Comparison of ENCODE assay signal across 9 cellular contexts in the genomic region with DNA sequence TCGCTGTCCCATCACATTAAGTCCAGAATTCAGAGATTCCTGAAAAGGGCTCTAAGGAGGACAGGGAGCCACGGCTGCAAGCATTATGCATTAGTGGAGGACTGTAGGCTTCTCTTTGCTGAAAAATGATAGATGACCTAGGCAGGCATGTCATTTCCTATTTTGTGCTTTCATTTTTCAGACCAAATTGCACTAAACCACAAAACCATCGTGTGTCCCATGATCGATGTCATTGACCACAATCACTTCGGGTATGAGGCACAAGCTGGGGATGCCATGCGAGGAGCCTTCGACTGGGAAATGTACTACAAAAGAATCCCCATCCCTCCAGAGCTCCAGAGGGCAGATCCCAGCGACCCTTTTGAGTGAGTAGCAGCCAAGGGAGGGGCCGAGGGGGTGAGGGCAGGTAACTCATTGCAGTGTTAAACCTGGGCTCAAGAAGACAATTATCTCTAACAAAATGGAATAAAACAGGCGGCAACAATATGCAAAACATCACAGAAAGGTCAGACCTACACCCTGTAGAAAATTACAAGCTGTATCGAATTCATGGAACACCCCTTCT.
DNase-seq lines count a peak whose midpoint lies in the region; ATAC-seq and TF ChIP-seq lines count a peak whose summit lies in the region.
"Had no signal": no experiment of that assay in that cellular context is flagged by ENCODE, and none has a peak within 500 bp of the region (broad histone marks: within the 10 kb centered on the region; RNA-seq: fewer than 3 reads in every experiment).

No MANE protein-coding gene starts in this region.

- no peaks in the 10 kb centered on the region for H3K9me3 Mint-ChIP-seq in neural crest cell
- H3K9me3 Mint-ChIP-seq: activated naive CD8-positive, alpha-beta T cell treated with anti-CD3 and anti-CD28 coated beads, Interleukin-2, amount 10 ng/mL, durations not matched to agents 7 days and 5 days had no signal

- H3K4me3 Mint-ChIP-seq in neural crest cell, result no peak overlapping the region
- H3K4me3 Mint-ChIP-seq: activated naive CD8-positive, alpha-beta T cell treated with anti-CD3 and anti-CD28 coated beads, Interleukin-2, amount 10 ng/mL, durations not matched to agents 7 days and 5 days had no signal

- DNase-seq in neural crest cell (ENCODE audit: low read depth, low spot score) (no peak), NCI-H510A (lab: John Stamatoyannopoulos, UW) (no peak), anterior cingulate cortex (lab: John Stamatoyannopoulos, UW) (no peak), NCI-H187 treated with DMSO at 0.1 percent for 48 hours (lab: John Stamatoyannopoulos, UW) (no peak)
- DNase-seq: activated naive CD8-positive, alpha-beta T cell treated with anti-CD3 and anti-CD28 coated beads, Interleukin-2, amount 10 ng/mL, durations not matched to agents 7 days and 5 days; NCI-H524 had no signal

- peak overlapping the region; percentile 81 for H3K27ac Mint-ChIP-seq in neural crest cell (ENCODE audit: unreplicated experiment)
- H3K27ac Mint-ChIP-seq: activated naive CD8-positive, alpha-beta T cell treated with anti-CD3 and anti-CD28 coated beads, Interleukin-2, amount 10 ng/mL, durations not matched to agents 7 days and 5 days had no signal

- no peaks in the 10 kb centered on the region for H3K27me3 Mint-ChIP-seq in neural crest cell (ENCODE audit: low read depth)

- peaks cover 45% of the 10 kb centered on the region for H3K4me1 Mint-ChIP-seq in neural crest cell

- no peak for TF ChIP-seq CTCF in neural crest cell (conservative IDR thresholded peaks at IDR 0.05)

- H3K36me3 Mint-ChIP-seq in neural crest cell (ENCODE audit: low read depth), result no peaks in the 10 kb centered on the region
- H3K36me3 Mint-ChIP-seq: activated naive CD8-positive, alpha-beta T cell treated with anti-CD3 and anti-CD28 coated beads, Interleukin-2, amount 10 ng/mL, durations not matched to agents 7 days and 5 days had no signal

- ATAC-seq in GM19025 (IDR thresholded peaks at IDR 0.05; ENCODE audit: low read depth, unreplicated experiment) (peak; percentile 84), HG02588 (IDR thresholded peaks at IDR 0.05; ENCODE audit: unreplicated experiment) (peak; percentile 77), HG03469 (IDR thresholded peaks at IDR 0.05; ENCODE audit: unreplicated experiment) (peak; percentile 90)
